21 cellular contexts compared by ENCODE assay signal in the genomic region with DNA sequence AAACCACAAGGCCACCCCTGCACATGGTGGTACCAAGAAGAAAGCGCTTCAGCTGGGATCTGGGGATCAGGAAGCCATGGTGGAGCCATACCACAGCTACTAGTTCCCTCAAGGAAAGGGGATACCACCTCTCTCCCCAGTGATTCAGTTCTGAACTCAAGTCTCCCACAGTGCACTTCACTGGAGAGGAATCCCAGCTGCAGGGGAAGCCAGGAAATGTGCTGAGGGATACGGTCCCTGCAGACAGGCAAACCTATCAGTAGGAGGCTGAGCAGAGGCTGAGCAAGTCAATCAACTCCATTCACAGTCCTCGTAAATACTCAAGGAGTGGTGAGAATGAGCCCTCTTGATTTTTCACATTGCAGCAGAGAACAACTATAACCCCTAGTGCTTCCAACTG.
"Had no signal": no experiment of that assay in that cellular context is flagged by ENCODE, and none has a peak within 500 bp of the region (broad histone marks: within the 10 kb centered on the region; RNA-seq: fewer than 3 reads in every experiment).

No MANE protein-coding gene starts in this region.

- H3K27ac ChIP-seq: SJSA1, SK-N-MC had no signal

- H3K4me3 ChIP-seq: SJSA1, SK-N-MC had no signal

- H3K9me3 ChIP-seq: SJSA1 had no signal

- H3K4me1 ChIP-seq: SJSA1 had no signal

- H3K27me3 ChIP-seq: SJSA1 had no signal

- DNase-seq: KBM-7, MV-4-11, NCI-H1048, NCI-H1105 treated with DMSO at 0.1 percent for 48 hours, NCI-H1417 treated with DMSO at 0.1 percent for 48 hours, NCI-H146, NCI-H1694 treated with DMSO at 0.1 percent for 48 hours, NCI-H1930, NCI-H2081, NCI-H2107, NCI-H2227 treated with DMSO at 0.1 percent for 48 hours, NCI-H446, NCI-H510A, NCI-H524 treated with DMSO at 0.1 percent for 48 hours, NCI-H69, NCI-H774, Right ventricle myocardium superior, RPMI8226, SIG-M5 had no signal
